32 cellular contexts compared by ENCODE assay signal in the genomic region with DNA sequence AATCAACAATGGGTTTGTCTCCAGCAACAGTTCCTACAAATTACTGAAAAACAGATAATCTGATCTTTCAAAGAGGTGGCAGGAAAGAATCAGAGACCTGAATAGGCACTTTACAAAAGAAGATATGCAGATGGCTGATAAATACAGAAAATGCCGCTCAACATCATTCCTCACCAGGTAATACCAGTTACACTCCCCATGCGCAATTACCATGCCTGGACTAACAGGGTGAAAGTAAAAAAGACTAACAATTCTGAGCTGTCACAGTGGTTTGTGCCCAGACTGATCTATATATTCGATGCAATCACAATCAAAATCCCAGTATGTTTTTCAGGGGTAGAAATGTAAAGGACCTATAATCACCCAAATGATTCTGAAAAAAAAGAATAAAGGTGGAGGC. TPM values are rescaled to one million over a fixed set of nuclear protein-coding genes. Genes with fewer than 3 reads are reported as not detected.
"Had no signal": no experiment of that assay in that cellular context is flagged by ENCODE, and none has a peak within 500 bp of the region (broad histone marks: within the 10 kb centered on the region; RNA-seq: fewer than 3 reads in every experiment).

No MANE protein-coding gene starts in this region.

- H3K4me3 Mint-ChIP-seq: activated CD4-positive, alpha-beta memory T cell treated with anti-CD3 and anti-CD28 coated beads for 36 hours; activated naive CD4-positive, alpha-beta T cell treated with anti-CD3 and anti-CD28 coated beads, Interleukin-2, amount 10 ng/mL, durations not matched to agents 7 days and 5 days; activated naive CD8-positive, alpha-beta T cell treated with anti-CD3 and anti-CD28 coated beads, Interleukin-2, amount 10 ng/mL, durations not matched to agents 7 days and 5 days; activated T-cell treated with anti-CD3 and anti-CD28 coated beads, Interleukin-2, amount 50 U/mL, for 24 hours; mesothelial cell of epicardium; neural crest cell had no signal

- H3K36me3 Mint-ChIP-seq: activated CD4-positive, alpha-beta memory T cell treated with anti-CD3 and anti-CD28 coated beads for 36 hours; activated naive CD4-positive, alpha-beta T cell treated with anti-CD3 and anti-CD28 coated beads, Interleukin-2, amount 10 ng/mL, durations not matched to agents 7 days and 5 days; activated naive CD8-positive, alpha-beta T cell treated with anti-CD3 and anti-CD28 coated beads, Interleukin-2, amount 10 ng/mL, durations not matched to agents 7 days and 5 days; brain; mesothelial cell of epicardium; naive thymus-derived CD8-positive, alpha-beta T cell had no signal

- ATAC-seq: activated CD4-positive, CD25-positive, alpha-beta regulatory T cell treated with anti-CD3 and anti-CD28 coated beads, Interleukin-2, amount 50 U/mL, for 24 hours; gastroesophageal sphincter; naive thymus-derived CD8-positive, alpha-beta T cell; right cardiac atrium had no signal

- H3K4me1 Mint-ChIP-seq: activated naive CD4-positive, alpha-beta T cell treated with anti-CD3 and anti-CD28 coated beads, Interleukin-2, amount 10 ng/mL, durations not matched to agents 7 days and 5 days; activated naive CD8-positive, alpha-beta T cell treated with anti-CD3 and anti-CD28 coated beads, Interleukin-2, amount 10 ng/mL, durations not matched to agents 7 days and 5 days; brain; naive thymus-derived CD8-positive, alpha-beta T cell; neural crest cell had no signal

- H3K27me3 Mint-ChIP-seq: activated CD4-positive, alpha-beta memory T cell treated with anti-CD3 and anti-CD28 coated beads for 36 hours; activated T-cell treated with anti-CD3 and anti-CD28 coated beads, Interleukin-2, amount 50 U/mL, for 24 hours; naive thymus-derived CD8-positive, alpha-beta T cell had no signal

- H3K27ac ChIP-seq: ascending aorta, cardiac muscle cell, dorsolateral prefrontal cortex, gastroesophageal sphincter, parathyroid adenoma, tibial nerve, uterus, WERI-Rb-1 had no signal

- DNase-seq: activated CD4-positive, alpha-beta memory T cell treated with anti-CD3 and anti-CD28 coated beads for 36 hours; activated CD4-positive, alpha-beta T cell treated with anti-CD3 and anti-CD28 coated beads for 48 hours; activated CD8-positive, alpha-beta memory T cell treated with anti-CD3 and anti-CD28 coated beads, Interleukin-2, amount 50 U/mL, for 48 hours; activated gamma-delta T cell; activated naive CD4-positive, alpha-beta T cell treated with anti-CD3 and anti-CD28 coated beads, Interleukin-2, amount 10 ng/mL, durations not matched to agents 7 days and 5 days; activated naive CD8-positive, alpha-beta T cell treated with anti-CD3 and anti-CD28 coated beads, Interleukin-2, amount 10 ng/mL, durations not matched to agents 7 days and 5 days; activated T-cell treated with anti-CD3 and anti-CD28 coated beads, Interleukin-2, amount 50 U/mL, for 24 hours; cerebellar nuclear complex; dorsolateral prefrontal cortex; effector memory CD4-positive, alpha-beta T cell; erythroblast; hippocampal formation; naive thymus-derived CD8-positive, alpha-beta T cell; occipital lobe; right cardiac atrium; stimulated activated CD4-positive, alpha-beta T cell treated with anti-CD3 and anti-CD28 coated beads, Interleukin-2, amount 100 ng/mL, for 48 hours; stimulated activated naive CD4-positive, alpha-beta T cell treated with Interleukin-2 at 50 U/mL for 16 hours; T-helper 9 cell; uterus; WERI-Rb-1 had no signal

- H3K9me3 Mint-ChIP-seq: activated CD4-positive, alpha-beta memory T cell treated with anti-CD3 and anti-CD28 coated beads for 36 hours; activated naive CD4-positive, alpha-beta T cell treated with anti-CD3 and anti-CD28 coated beads, Interleukin-2, amount 10 ng/mL, durations not matched to agents 7 days and 5 days; activated naive CD8-positive, alpha-beta T cell treated with anti-CD3 and anti-CD28 coated beads, Interleukin-2, amount 10 ng/mL, durations not matched to agents 7 days and 5 days; activated T-cell treated with anti-CD3 and anti-CD28 coated beads, Interleukin-2, amount 50 U/mL, for 24 hours; brain; mesothelial cell of epicardium; naive thymus-derived CD8-positive, alpha-beta T cell; neural crest cell had no signal

- H3K9me3 ChIP-seq: ascending aorta, colonic mucosa, gastroesophageal sphincter, tibial nerve, uterus had no signal

- H3K27ac Mint-ChIP-seq: activated CD4-positive, alpha-beta memory T cell treated with anti-CD3 and anti-CD28 coated beads for 36 hours; activated naive CD4-positive, alpha-beta T cell treated with anti-CD3 and anti-CD28 coated beads, Interleukin-2, amount 10 ng/mL, durations not matched to agents 7 days and 5 days; activated naive CD8-positive, alpha-beta T cell treated with anti-CD3 and anti-CD28 coated beads, Interleukin-2, amount 10 ng/mL, durations not matched to agents 7 days and 5 days; activated T-cell treated with anti-CD3 and anti-CD28 coated beads, Interleukin-2, amount 50 U/mL, for 24 hours; brain; mesothelial cell of epicardium; naive thymus-derived CD8-positive, alpha-beta T cell had no signal

RNA-seq across cellular contexts. Expression of gene SNX32, which starts 10.0 kb away (rescaled TPM):
- total RNA-seq: ascending aorta had no signal

RNA-seq across cellular contexts. Expression of gene CTSW, which starts 35.8 kb away (rescaled TPM):
- total RNA-seq: ascending aorta, cardiac muscle cell, fibroblast of lung, mesothelial cell of epicardium, neural crest cell, occipital lobe, temporal lobe had no signal
